ENCODE assay signal across 9 cellular contexts in the genomic region with DNA sequence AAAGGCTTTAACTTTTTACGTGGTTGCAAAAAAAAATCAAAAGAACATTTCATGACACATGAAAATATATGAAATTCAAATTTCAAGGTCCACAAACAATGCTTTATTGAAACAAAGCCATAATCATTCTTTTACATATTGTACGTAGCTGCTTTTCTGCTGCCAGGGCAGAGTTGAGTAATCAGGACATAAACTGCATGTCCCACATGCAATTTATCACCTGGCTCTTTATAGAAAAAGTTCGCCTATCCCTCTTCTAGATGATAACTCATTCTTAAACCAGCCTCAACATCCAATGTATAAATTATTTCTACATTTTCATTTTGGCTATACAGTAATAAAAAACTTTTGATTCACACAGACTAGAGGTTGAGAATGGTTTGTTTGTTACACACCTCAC.
"Had no signal": no experiment of that assay in that cellular context is flagged by ENCODE, and none has a peak within 500 bp of the region (broad histone marks: within the 10 kb centered on the region; RNA-seq: fewer than 3 reads in every experiment).

No MANE protein-coding gene starts in this region.

- H3K9me3 ChIP-seq: HAP-1 had no signal

- H3K4me1 ChIP-seq: HAP-1 had no signal

- H3K27ac ChIP-seq: GM23248 had no signal

- H3K4me3 ChIP-seq: GM23248, GM23338, HAP-1 had no signal

- ATAC-seq: GM23338, HCT116 had no signal

- DNase-seq: GOT3, H7, H9, HCEC 1CT, HFFc6 had no signal

- H3K36me3 ChIP-seq: HAP-1 had no signal
